In the genomic region with DNA sequence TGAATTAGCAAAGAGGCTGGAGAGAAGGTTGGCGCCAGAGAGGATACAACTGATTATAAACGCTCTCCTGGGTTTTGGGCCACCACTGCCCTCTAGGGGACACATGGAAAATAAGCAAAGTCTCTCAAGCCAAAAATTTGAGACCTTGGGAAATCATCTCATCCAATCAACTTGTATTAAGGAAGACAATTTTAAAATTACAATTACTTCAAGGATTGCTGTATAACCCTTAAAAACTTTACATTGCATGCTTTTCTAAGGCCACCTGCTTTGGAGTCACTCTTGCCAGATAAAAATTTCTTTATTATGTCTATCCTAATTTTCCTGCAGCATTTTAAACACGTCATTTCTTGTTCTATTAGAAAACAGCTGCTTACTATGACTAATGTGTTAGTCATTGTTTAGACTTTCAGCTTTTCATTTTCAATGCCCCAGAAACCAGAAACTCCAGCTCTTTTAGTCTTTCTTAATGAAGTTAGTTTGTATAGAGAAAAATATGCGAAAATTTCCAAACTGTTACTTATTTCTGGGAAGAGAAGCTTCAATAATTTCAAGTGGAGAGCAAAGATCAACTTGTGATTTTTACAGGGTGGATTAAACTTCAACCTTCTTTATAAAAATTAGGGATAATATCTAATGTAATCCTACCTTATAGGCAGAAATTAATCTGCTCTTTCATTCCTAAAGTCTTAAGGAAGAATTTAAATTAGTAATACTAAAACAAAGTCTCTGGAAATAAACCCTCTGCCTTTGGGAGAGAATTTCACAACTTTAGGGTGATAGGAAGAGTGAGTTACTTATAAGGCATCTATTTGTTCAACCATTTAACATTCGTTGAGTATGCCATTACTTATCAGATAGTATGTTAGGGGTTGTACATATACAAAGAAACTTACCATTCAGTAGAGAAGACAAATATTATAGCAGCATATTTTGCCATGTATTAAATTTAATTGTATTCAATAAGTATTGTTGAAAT, we compare ENCODE assay signal across 1 cellular context.
TF ChIP-seq lines count a peak whose summit lies in the region.

No MANE protein-coding gene starts in this region.

TF ChIP-seq in WTC11, 78 proteins besides CTCF, POLR2A, EP300 and RAD21 (continued from another document):
- TF ChIP-seq, protein P1, sequence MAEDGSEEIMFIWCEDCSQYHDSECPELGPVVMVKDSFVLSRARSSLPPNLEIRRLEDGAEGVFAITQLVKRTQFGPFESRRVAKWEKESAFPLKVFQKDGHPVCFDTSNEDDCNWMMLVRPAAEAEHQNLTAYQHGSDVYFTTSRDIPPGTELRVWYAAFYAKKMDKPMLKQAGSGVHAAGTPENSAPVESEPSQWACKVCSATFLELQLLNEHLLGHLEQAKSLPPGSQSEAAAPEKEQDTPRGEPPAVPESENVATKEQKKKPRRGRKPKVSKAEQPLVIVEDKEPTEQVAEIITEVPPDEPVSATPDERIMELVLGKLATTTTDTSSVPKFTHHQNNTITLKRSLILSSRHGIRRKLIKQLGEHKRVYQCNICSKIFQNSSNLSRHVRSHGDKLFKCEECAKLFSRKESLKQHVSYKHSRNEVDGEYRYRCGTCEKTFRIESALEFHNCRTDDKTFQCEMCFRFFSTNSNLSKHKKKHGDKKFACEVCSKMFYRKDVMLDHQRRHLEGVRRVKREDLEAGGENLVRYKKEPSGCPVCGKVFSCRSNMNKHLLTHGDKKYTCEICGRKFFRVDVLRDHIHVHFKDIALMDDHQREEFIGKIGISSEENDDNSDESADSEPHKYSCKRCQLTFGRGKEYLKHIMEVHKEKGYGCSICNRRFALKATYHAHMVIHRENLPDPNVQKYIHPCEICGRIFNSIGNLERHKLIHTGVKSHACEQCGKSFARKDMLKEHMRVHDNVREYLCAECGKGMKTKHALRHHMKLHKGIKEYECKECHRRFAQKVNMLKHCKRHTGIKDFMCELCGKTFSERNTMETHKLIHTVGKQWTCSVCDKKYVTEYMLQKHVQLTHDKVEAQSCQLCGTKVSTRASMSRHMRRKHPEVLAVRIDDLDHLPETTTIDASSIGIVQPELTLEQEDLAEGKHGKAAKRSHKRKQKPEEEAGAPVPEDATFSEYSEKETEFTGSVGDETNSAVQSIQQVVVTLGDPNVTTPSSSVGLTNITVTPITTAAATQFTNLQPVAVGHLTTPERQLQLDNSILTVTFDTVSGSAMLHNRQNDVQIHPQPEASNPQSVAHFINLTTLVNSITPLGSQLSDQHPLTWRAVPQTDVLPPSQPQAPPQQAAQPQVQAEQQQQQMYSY (CRISPR knock-in tag; IDR thresholded peaks at IDR 0.05): no peak
- TF ChIP-seq NFE2L1 (CRISPR knock-in tag; IDR thresholded peaks at IDR 0.05) (no peak), RELA (CRISPR knock-in tag; IDR thresholded peaks at IDR 0.05; ENCODE audit: borderline replicate concordance) (no peak), IRF2 (CRISPR knock-in tag; IDR thresholded peaks at IDR 0.05; ENCODE audit: borderline replicate concordance, low read depth) (no peak), NR3C1 (CRISPR knock-in tag; conservative IDR thresholded peaks at IDR 0.05; ENCODE audit: low read depth) (no peak), ZNF396 (CRISPR knock-in tag; IDR thresholded peaks at IDR 0.05; ENCODE audit: borderline replicate concordance) (no peak)
- TF ChIP-seq, protein P2, sequence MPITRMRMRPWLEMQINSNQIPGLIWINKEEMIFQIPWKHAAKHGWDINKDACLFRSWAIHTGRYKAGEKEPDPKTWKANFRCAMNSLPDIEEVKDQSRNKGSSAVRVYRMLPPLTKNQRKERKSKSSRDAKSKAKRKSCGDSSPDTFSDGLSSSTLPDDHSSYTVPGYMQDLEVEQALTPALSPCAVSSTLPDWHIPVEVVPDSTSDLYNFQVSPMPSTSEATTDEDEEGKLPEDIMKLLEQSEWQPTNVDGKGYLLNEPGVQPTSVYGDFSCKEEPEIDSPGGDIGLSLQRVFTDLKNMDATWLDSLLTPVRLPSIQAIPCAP (CRISPR knock-in tag; IDR thresholded peaks at IDR 0.05): no peak
- TF ChIP-seq, protein P3, sequence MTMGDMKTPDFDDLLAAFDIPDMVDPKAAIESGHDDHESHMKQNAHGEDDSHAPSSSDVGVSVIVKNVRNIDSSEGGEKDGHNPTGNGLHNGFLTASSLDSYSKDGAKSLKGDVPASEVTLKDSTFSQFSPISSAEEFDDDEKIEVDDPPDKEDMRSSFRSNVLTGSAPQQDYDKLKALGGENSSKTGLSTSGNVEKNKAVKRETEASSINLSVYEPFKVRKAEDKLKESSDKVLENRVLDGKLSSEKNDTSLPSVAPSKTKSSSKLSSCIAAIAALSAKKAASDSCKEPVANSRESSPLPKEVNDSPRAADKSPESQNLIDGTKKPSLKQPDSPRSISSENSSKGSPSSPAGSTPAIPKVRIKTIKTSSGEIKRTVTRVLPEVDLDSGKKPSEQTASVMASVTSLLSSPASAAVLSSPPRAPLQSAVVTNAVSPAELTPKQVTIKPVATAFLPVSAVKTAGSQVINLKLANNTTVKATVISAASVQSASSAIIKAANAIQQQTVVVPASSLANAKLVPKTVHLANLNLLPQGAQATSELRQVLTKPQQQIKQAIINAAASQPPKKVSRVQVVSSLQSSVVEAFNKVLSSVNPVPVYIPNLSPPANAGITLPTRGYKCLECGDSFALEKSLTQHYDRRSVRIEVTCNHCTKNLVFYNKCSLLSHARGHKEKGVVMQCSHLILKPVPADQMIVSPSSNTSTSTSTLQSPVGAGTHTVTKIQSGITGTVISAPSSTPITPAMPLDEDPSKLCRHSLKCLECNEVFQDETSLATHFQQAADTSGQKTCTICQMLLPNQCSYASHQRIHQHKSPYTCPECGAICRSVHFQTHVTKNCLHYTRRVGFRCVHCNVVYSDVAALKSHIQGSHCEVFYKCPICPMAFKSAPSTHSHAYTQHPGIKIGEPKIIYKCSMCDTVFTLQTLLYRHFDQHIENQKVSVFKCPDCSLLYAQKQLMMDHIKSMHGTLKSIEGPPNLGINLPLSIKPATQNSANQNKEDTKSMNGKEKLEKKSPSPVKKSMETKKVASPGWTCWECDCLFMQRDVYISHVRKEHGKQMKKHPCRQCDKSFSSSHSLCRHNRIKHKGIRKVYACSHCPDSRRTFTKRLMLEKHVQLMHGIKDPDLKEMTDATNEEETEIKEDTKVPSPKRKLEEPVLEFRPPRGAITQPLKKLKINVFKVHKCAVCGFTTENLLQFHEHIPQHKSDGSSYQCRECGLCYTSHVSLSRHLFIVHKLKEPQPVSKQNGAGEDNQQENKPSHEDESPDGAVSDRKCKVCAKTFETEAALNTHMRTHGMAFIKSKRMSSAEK (CRISPR knock-in tag; IDR thresholded peaks at IDR 0.05; ENCODE audit: borderline replicate concordance): no peak
- TF ChIP-seq, protein P4, sequence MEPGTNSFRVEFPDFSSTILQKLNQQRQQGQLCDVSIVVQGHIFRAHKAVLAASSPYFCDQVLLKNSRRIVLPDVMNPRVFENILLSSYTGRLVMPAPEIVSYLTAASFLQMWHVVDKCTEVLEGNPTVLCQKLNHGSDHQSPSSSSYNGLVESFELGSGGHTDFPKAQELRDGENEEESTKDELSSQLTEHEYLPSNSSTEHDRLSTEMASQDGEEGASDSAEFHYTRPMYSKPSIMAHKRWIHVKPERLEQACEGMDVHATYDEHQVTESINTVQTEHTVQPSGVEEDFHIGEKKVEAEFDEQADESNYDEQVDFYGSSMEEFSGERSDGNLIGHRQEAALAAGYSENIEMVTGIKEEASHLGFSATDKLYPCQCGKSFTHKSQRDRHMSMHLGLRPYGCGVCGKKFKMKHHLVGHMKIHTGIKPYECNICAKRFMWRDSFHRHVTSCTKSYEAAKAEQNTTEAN (CRISPR knock-in tag; IDR thresholded peaks at IDR 0.05): no peak
